ENCODE assay signal across 8 cellular contexts in the genomic region with DNA sequence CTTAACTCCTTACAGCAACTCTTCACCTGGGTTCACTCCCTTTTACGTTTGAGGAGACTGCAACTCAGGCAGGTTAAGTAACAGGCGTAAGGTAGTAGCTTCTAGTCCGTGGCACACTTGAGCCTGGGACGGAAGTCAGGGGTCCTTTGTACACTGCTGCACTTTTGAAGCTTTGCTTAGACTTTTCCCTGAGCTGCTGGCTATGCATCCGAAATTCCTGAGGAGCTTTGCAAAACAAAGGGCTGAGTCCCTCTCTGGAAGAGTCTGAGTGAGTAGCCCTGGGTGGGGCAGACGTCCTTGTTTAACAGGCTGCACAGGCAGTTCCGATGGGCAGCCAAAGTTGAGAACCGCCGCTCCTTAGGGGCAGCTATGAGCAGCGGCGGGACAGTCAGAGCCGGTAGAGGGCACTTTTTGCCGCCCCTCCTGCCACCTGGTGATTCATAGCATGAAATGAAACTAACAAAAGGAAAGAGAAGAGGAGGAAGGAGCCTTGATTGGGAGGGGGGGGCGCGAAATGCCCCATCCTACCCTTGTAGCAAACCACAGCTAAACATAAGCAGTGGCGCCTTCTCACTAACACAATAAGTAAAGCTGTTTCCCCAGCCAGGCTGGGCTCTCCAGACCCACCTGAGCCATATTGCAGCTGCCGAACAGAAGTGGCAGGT. TPM values are rescaled to one million over a fixed set of nuclear protein-coding genes. Genes with fewer than 3 reads are reported as not detected.
DNase-seq lines count a peak whose midpoint lies in the region; ATAC-seq and TF ChIP-seq lines count a peak whose summit lies in the region.

No MANE protein-coding gene starts in this region.

- peak overlapping the region; percentile 81 to 98 (median 94) for H3K27ac Mint-ChIP-seq in CD8-positive, alpha-beta memory T cell
- peak overlapping the region; percentile 95 for H3K27ac Mint-ChIP-seq in MCF 10A (ENCODE audit: low read depth, unreplicated experiment)

- peak overlapping the region; percentile 82 for H3K27ac ChIP-seq in CD8-positive, alpha-beta memory T cell (ENCODE audit: low read depth, low read length)

- H3K9me3 ChIP-seq in CD8-positive, alpha-beta memory T cell (ENCODE audit: low read length): no peaks in the 10 kb centered on the region

- H3K9me3 Mint-ChIP-seq in CD8-positive, alpha-beta memory T cell: no peaks in the 10 kb centered on the region
- H3K9me3 Mint-ChIP-seq in MCF 10A (ENCODE audit: unreplicated experiment): no peaks in the 10 kb centered on the region

- POLR2A ChIA-PET in CD8-positive, alpha-beta memory T cell (lab: Charles Lee): interaction anchor here (0.9 to 3.8 kb wide), 8 partner anchors 8 to 177 kb away, joined by 3 to 33 read pairs (median 4); a partner anchor contains a TSS
- POLR2A ChIA-PET in MCF 10A (lab: Yijun Ruan, JAX): interaction anchor here (0.6 to 4.7 kb wide), 11 partner anchors 8 to 1480 kb away, joined by 3 to 69 read pairs (median 6); a partner anchor contains a TSS

- peak; percentile 5 for TF ChIP-seq CTCF in MCF 10A (IDR thresholded peaks at IDR 0.05; ENCODE audit: unreplicated experiment)

- intact Hi-C loops in MCF 10A (cut with micrococcal nuclease): loop anchor here (1.0 to 10.0 kb wide), 4 partner anchors 9 to 272 kb away; a partner anchor contains a TSS

- no peaks in the 10 kb centered on the region for H3K27me3 Mint-ChIP-seq in CD8-positive, alpha-beta memory T cell
- no peaks in the 10 kb centered on the region for H3K27me3 Mint-ChIP-seq in MCF 10A (ENCODE audit: insufficient read depth, unreplicated experiment)

- peak overlapping the region; percentile 91 for H3K4me3 ChIP-seq in CD8-positive, alpha-beta memory T cell (ENCODE audit: low read length)

- H3K36me3 ChIP-seq in CD8-positive, alpha-beta memory T cell (ENCODE audit: insufficient read depth, low read length): peaks cover 18% of the 10 kb centered on the region

- H3K4me3 Mint-ChIP-seq in CD8-positive, alpha-beta memory T cell: peak overlapping the region; percentile 93 to 99 (median 97)
- H3K4me3 Mint-ChIP-seq in MCF 10A (ENCODE audit: unreplicated experiment): peak overlapping the region; percentile 97

- no TSS peak for BruUV-seq in MCF 10A (replicated peaks; lab: Mats Ljungman, UMichigan)

- DNase-seq in CD8-positive, alpha-beta memory T cell: peak; percentile 63 to 85 (median 64)
- DNase-seq in HUDEP-2 (lab: John Stamatoyannopoulos, UW; ENCODE audit: unreplicated experiment in 76 of 76) (peak in 57 of 76 experiments; percentile 5 to 64 (median 34)), UCSD-AML1 (lab: John Stamatoyannopoulos, UW; ENCODE audit: unreplicated experiment) (peak; percentile 72), MCF 10A (ENCODE audit: unreplicated experiment) (peak; percentile 75), islet precursor cell (peak; percentile 91), HuH-7.5 (ENCODE audit: low spot score) (no peak)
- DNase-seq in stimulated activated CD4-positive, alpha-beta T cell treated with anti-CD3 and anti-CD28 coated beads, Interleukin-1b, Interleukin-23, amount 100 ng/mL, for 24 hours (ENCODE audit: low read depth in 4 of 4, low spot score in 1 of 4): peak in 3 of 4 experiments; percentile 35 to 63 (median 45)

- CTCF ChIA-PET in CD8-positive, alpha-beta memory T cell (lab: Charles Lee): interaction anchor here (0.6 to 4.8 kb wide), 23 partner anchors 10 to 272 kb away, joined by 3 to 51 read pairs (median 4); a partner anchor contains a TSS
- CTCF ChIA-PET in MCF 10A (lab: Yijun Ruan, JAX): interaction anchor here (0.6 to 2.4 kb wide), 17 partner anchors 8 to 1340 kb away, joined by 3 to 13 read pairs (median 4); a partner anchor contains a TSS

- H3K36me3 Mint-ChIP-seq in CD8-positive, alpha-beta memory T cell: peaks cover 5 to 31% (median 9%) of the 10 kb centered on the region in 3 donors
- H3K36me3 Mint-ChIP-seq in MCF 10A (ENCODE audit: insufficient read depth, unreplicated experiment): peaks cover 10% of the 10 kb centered on the region

- H3K27me3 ChIP-seq in CD8-positive, alpha-beta memory T cell (ENCODE audit: insufficient read depth, low read length, poor library complexity, severe bottlenecking): no peaks in the 10 kb centered on the region

- H3K4me1 ChIP-seq in CD8-positive, alpha-beta memory T cell (ENCODE audit: insufficient read depth, low read length): peaks cover 47% of the 10 kb centered on the region

- peaks cover 55 to 77% (median 59%) of the 10 kb centered on the region in 3 donors for H3K4me1 Mint-ChIP-seq in CD8-positive, alpha-beta memory T cell
- peaks cover 23% of the 10 kb centered on the region for H3K4me1 Mint-ChIP-seq in MCF 10A (ENCODE audit: insufficient read depth, unreplicated experiment)

- peak; percentile 48 for ATAC-seq in GM19438 (IDR thresholded peaks at IDR 0.05; ENCODE audit: low read depth, unreplicated experiment)

RNA-seq across cellular contexts. Expression of a gene that starts 1.4 kb away (rescaled TPM):
- total RNA-seq in CD8-positive, alpha-beta memory T cell: 100 to 1,000 TPM; 144 to 147 TPM
- 396 TPM for polyA plus RNA-seq in CD8-positive, alpha-beta memory T cell
- 39.5 and 45.8 TPM in 2 replicates for total RNA-seq in MCF 10A (2022)

RNA-seq across cellular contexts. Expression of a gene that starts 8.9 kb away (rescaled TPM):
- under 1 TPM; 0.68 to 0.73 TPM for total RNA-seq in CD8-positive, alpha-beta memory T cell
- polyA plus RNA-seq in CD8-positive, alpha-beta memory T cell: not detected
- 20.5 and 22.5 TPM in 2 replicates for total RNA-seq in MCF 10A (2022)

RNA-seq across cellular contexts. Expression of a gene that starts 9.0 kb away (rescaled TPM):
- total RNA-seq in CD8-positive, alpha-beta memory T cell: 100 to 1,000 TPM; 201 to 204 TPM
- polyA plus RNA-seq in CD8-positive, alpha-beta memory T cell: 19.0 TPM
- total RNA-seq in MCF 10A (2022): 99.0 and 115 TPM in 2 replicates

RNA-seq across cellular contexts. Expression of a gene that starts 36.6 kb away (rescaled TPM):
- total RNA-seq in CD8-positive, alpha-beta memory T cell: 1 to 10 TPM; 1.2 to 1.5 TPM
- not detected for polyA plus RNA-seq in CD8-positive, alpha-beta memory T cell
- not detected in 2 replicates for total RNA-seq in MCF 10A (2022)

RNA-seq across cellular contexts. Expression of a gene that starts 48.0 kb away (rescaled TPM):
- total RNA-seq in CD8-positive, alpha-beta memory T cell: not detected
- polyA plus RNA-seq in CD8-positive, alpha-beta memory T cell: 0.22 TPM
- total RNA-seq in MCF 10A (2022): not detected in 2 replicates

Comparison
In these comparisons a context has a peak if more than half of its experiments do, and no peak if none do; other contexts are left out.
1. RNA of a gene that starts 8.9 kb away (total RNA-seq): 20.5 to 22.5 TPM in MCF 10A; 0.68 to 0.73 TPM in CD8-positive, alpha-beta memory T cell; every median in the first group is over 10 times any median in the second.